In genomic region chr10:100934084-100934659, GRCh38 we compare ENCODE assay signal across 7 cellular contexts. TPM values are rescaled to one million over a fixed set of nuclear protein-coding genes. Genes with fewer than 3 reads are reported as not detected.
DNase-seq lines count a peak whose midpoint lies in the region; ATAC-seq and TF ChIP-seq lines count a peak whose summit lies in the region.

No MANE protein-coding gene starts in this region.

- CTCF ChIA-PET in Calu3 (lab: Charles Lee) = interaction anchor here (1.0 kb wide), 2 partner anchors 37 to 51 kb away, joined by 3 read pairs; no protein-coding TSS in a partner anchor

- no peaks in the 10 kb centered on the region for H3K9me3 ChIP-seq in psoas muscle

- WGBS in psoas muscle, 3 donors = 93 to 95% (median 94%) methylated on average over 3 of the region's 3 CpGs

- peaks cover 8 to 96% of the 10 kb centered on the region in 2 donors for H3K36me3 ChIP-seq in psoas muscle (ENCODE audit: insufficient read depth in 1 of 2, low read depth in 1 of 2)

- H3K4me3 Mint-ChIP-seq in chondrocyte (ENCODE audit: unreplicated experiment) (no peak overlapping the region), Calu3 (ENCODE audit: low read depth, unreplicated experiment) (no peak overlapping the region)

- H3K4me1 Mint-ChIP-seq in chondrocyte (ENCODE audit: low read depth) (peaks cover 7% of the 10 kb centered on the region), Calu3 (ENCODE audit: low read depth, unreplicated experiment) (no peaks in the 10 kb centered on the region)

- peaks cover 18% of the 10 kb centered on the region for H3K4me1 ChIP-seq in psoas muscle

- TF ChIP-seq CTCF in GM12872 (IDR thresholded peaks at IDR 0.05; ENCODE audit: insufficient read depth, low read depth, low read length) = peak; percentile 60
- TF ChIP-seq CTCF in LNCAP (IDR thresholded peaks at IDR 0.05) = peak; percentile 43
- TF ChIP-seq CTCF in chondrocyte (IDR thresholded peaks at IDR 0.05) = peak; percentile 74
- peak; percentile 11 for TF ChIP-seq CTCF in psoas muscle (IDR thresholded peaks at IDR 0.05)
- no peak for TF ChIP-seq CTCF in Calu3 (IDR thresholded peaks at IDR 0.05; ENCODE audit: unreplicated experiment)

- no peak overlapping the region for H3K27ac ChIP-seq in psoas muscle

- H3K36me3 Mint-ChIP-seq in chondrocyte (ENCODE audit: low read depth) (peaks cover 36% of the 10 kb centered on the region), Calu3 (ENCODE audit: insufficient read depth, unreplicated experiment) (peaks cover 12% of the 10 kb centered on the region)

- BruUV-seq in Calu3 (replicated peaks; lab: Mats Ljungman, UMichigan) = no TSS peak

- no peak overlapping the region for H3K4me3 ChIP-seq in psoas muscle

- intact Hi-C loops in psoas muscle (cut with DNase I) (loop anchor here in 1 of 2 donors (10.0 kb wide), 1 partner anchor 871 kb away; no protein-coding TSS in a partner anchor), Calu3 (cut with micrococcal nuclease; ENCODE audit: unreplicated experiment) (no loop called here)

- H3K27ac Mint-ChIP-seq in chondrocyte (ENCODE audit: unreplicated experiment) (no peak overlapping the region), Calu3 (ENCODE audit: unreplicated experiment) (no peak overlapping the region)

- ATAC-seq in psoas muscle = no peak
- ATAC-seq in GM21423 (IDR thresholded peaks at IDR 0.05; ENCODE audit: unreplicated experiment) = no peak

- no peaks in the 10 kb centered on the region for H3K9me3 Mint-ChIP-seq in chondrocyte (ENCODE audit: low read depth)
- H3K9me3 Mint-ChIP-seq in Calu3 (ENCODE audit: low read depth, unreplicated experiment) = no peaks in the 10 kb centered on the region

- DNase-seq in chondrocyte (ENCODE audit: low spot score) (no peak), psoas muscle (no peak), Calu3 (no peak), T-helper 9 cell (no peak)

- H3K27me3 Mint-ChIP-seq in chondrocyte (ENCODE audit: low read depth) (no peaks in the 10 kb centered on the region), Calu3 (ENCODE audit: unreplicated experiment) (no peaks in the 10 kb centered on the region)

- no peaks in the 10 kb centered on the region for H3K27me3 ChIP-seq in psoas muscle (ENCODE audit: insufficient read depth in 3 of 3, low read length in 2 of 3)

RNA-seq across cellular contexts. Expression of gene SLF2, which starts 21.4 kb away (rescaled TPM):
- total RNA-seq in chondrocyte (17.8 to 28.1 TPM (median 20.6 TPM) in 3 replicates), psoas muscle (10 to 100 TPM; 11.5 to 26.9 (median 21.0) TPM), Calu3 (2022) (17.6 and 18.3 TPM in 2 replicates)
- polyA plus RNA-seq in psoas muscle = 10 to 100 TPM in 2 of 3 donors, 1 to 10 TPM in 1; 8.0 to 20.3 (median 11.5) TPM

RNA-seq across cellular contexts. Expression of gene SEMA4G, which starts 35.1 kb away (rescaled TPM):
- total RNA-seq in chondrocyte (4.8 to 8.0 TPM (median 7.9 TPM) in 3 replicates), psoas muscle (1 to 10 TPM in 2 of 4 donors, under 1 TPM in 2; 0.74 to 1.4 (median 0.89) TPM), Calu3 (2022) (15.9 and 20.6 TPM in 2 replicates)
- polyA plus RNA-seq in psoas muscle = under 1 TPM; 0.08 to 0.48 (median 0.30) TPM

RNA-seq across cellular contexts. Expression of gene MRPL43, which starts 53.1 kb away (rescaled TPM):
- total RNA-seq in chondrocyte (54.0 to 74.1 TPM (median 57.3 TPM) in 3 replicates), psoas muscle (10 to 100 TPM; 56.6 to 90.1 (median 72.6) TPM), Calu3 (2022) (42.7 and 44.7 TPM in 2 replicates)
- 100 to 1,000 TPM; 106 to 159 (median 111) TPM for polyA plus RNA-seq in psoas muscle

RNA-seq across cellular contexts. Expression of gene TWNK, which starts 53.2 kb away (rescaled TPM):
- total RNA-seq in chondrocyte = 4.8 to 6.6 TPM (median 5.4 TPM) in 3 replicates
- 10 to 100 TPM; 11.0 to 29.0 (median 19.5) TPM for total RNA-seq in psoas muscle
- 10 to 100 TPM; 14.7 to 23.8 (median 22.6) TPM for polyA plus RNA-seq in psoas muscle
- total RNA-seq in Calu3 (2022) = 13.8 and 14.7 TPM in 2 replicates
